1 cellular context compared by ENCODE assay signal in the genomic region with DNA sequence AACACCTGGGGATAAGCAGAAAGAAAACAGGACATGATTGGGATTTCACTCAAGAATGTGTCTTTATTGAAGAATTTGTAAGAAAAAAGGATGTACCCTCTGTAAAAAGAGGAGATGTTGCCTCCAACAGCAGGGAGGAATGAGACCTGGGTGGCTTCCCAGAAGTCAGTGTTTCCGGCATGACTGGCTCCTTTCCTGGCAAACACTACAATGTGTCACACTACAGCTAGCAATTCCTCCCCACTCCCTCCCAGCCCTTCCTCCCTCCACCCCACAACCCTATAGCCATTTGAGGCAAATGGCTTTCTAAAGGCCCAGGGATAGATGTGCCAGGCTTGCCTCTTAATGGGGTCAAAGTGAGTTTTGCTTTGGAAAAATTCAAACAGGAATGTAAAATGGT.
TF ChIP-seq lines count a peak whose summit lies in the region.

No MANE protein-coding gene starts in this region.

TF ChIP-seq in GM23338, 12 proteins besides CTCF, POLR2A, EP300 and RAD21:
- TF ChIP-seq NANOG (IDR thresholded peaks at IDR 0.05; ENCODE audit: borderline replicate concordance) (no peak), EZH2phosphoT487 (IDR thresholded peaks at IDR 0.05; ENCODE audit: unreplicated experiment) (no peak), ZNF331 (CRISPR knock-in tag; IDR thresholded peaks at IDR 0.05; ENCODE audit: low read depth) (no peak), CREB1 (CRISPR knock-in tag; IDR thresholded peaks at IDR 0.05; ENCODE audit: low read depth) (no peak), ZNF114 (CRISPR knock-in tag; IDR thresholded peaks at IDR 0.05) (no peak), STAT1 (IDR thresholded peaks at IDR 0.05; ENCODE audit: unreplicated experiment) (no peak), EZH2 (IDR thresholded peaks at IDR 0.05; ENCODE audit: low read depth, unreplicated experiment) (no peak), JUNB (IDR thresholded peaks at IDR 0.05; ENCODE audit: unreplicated experiment) (no peak), POLR2AphosphoS5 (IDR thresholded peaks at IDR 0.05; ENCODE audit: low read depth) (no peak)
- TF ChIP-seq, protein P1, sequence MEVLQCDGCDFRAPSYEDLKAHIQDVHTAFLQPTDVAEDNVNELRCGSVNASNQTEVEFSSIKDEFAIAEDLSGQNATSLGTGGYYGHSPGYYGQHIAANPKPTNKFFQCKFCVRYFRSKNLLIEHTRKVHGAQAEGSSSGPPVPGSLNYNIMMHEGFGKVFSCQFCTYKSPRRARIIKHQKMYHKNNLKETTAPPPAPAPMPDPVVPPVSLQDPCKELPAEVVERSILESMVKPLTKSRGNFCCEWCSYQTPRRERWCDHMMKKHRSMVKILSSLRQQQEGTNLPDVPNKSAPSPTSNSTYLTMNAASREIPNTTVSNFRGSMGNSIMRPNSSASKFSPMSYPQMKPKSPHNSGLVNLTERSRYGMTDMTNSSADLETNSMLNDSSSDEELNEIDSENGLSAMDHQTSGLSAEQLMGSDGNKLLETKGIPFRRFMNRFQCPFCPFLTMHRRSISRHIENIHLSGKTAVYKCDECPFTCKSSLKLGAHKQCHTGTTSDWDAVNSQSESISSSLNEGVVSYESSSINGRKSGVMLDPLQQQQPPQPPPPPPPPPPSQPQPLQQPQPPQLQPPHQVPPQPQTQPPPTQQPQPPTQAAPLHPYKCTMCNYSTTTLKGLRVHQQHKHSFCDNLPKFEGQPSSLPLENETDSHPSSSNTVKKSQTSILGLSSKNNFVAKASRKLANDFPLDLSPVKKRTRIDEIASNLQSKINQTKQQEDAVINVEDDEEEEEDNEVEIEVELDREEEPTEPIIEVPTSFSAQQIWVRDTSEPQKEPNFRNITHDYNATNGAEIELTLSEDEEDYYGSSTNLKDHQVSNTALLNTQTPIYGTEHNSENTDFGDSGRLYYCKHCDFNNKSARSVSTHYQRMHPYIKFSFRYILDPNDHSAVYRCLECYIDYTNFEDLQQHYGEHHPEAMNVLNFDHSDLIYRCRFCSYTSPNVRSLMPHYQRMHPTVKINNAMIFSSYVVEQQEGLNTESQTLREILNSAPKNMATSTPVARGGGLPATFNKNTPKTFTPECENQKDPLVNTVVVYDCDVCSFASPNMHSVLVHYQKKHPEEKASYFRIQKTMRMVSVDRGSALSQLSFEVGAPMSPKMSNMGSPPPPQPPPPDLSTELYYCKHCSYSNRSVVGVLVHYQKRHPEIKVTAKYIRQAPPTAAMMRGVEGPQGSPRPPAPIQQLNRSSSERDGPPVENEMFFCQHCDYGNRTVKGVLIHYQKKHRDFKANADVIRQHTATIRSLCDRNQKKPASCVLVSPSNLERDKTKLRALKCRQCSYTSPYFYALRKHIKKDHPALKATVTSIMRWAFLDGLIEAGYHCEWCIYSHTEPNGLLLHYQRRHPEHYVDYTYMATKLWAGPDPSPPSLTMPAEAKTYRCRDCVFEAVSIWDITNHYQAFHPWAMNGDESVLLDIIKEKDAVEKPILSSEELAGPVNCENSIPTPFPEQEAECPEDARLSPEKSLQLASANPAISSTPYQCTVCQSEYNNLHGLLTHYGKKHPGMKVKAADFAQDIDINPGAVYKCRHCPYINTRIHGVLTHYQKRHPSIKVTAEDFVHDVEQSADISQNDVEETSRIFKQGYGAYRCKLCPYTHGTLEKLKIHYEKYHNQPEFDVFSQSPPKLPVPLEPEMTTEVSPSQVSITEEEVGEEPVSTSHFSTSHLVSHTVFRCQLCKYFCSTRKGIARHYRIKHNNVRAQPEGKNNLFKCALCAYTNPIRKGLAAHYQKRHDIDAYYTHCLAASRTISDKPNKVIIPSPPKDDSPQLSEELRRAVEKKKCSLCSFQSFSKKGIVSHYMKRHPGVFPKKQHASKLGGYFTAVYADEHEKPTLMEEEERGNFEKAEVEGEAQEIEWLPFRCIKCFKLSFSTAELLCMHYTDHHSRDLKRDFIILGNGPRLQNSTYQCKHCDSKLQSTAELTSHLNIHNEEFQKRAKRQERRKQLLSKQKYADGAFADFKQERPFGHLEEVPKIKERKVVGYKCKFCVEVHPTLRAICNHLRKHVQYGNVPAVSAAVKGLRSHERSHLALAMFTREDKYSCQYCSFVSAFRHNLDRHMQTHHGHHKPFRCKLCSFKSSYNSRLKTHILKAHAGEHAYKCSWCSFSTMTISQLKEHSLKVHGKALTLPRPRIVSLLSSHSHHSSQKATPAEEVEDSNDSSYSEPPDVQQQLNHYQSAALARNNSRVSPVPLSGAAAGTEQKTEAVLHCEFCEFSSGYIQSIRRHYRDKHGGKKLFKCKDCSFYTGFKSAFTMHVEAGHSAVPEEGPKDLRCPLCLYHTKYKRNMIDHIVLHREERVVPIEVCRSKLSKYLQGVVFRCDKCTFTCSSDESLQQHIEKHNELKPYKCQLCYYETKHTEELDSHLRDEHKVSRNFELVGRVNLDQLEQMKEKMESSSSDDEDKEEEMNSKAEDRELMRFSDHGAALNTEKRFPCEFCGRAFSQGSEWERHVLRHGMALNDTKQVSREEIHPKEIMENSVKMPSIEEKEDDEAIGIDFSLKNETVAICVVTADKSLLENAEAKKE (CRISPR knock-in tag; IDR thresholded peaks at IDR 0.05): no peak
- TF ChIP-seq, protein P2, sequence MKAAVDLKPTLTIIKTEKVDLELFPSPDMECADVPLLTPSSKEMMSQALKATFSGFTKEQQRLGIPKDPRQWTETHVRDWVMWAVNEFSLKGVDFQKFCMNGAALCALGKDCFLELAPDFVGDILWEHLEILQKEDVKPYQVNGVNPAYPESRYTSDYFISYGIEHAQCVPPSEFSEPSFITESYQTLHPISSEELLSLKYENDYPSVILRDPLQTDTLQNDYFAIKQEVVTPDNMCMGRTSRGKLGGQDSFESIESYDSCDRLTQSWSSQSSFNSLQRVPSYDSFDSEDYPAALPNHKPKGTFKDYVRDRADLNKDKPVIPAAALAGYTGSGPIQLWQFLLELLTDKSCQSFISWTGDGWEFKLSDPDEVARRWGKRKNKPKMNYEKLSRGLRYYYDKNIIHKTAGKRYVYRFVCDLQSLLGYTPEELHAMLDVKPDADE (IDR thresholded peaks at IDR 0.05): no peak
- TF ChIP-seq, protein P3, sequence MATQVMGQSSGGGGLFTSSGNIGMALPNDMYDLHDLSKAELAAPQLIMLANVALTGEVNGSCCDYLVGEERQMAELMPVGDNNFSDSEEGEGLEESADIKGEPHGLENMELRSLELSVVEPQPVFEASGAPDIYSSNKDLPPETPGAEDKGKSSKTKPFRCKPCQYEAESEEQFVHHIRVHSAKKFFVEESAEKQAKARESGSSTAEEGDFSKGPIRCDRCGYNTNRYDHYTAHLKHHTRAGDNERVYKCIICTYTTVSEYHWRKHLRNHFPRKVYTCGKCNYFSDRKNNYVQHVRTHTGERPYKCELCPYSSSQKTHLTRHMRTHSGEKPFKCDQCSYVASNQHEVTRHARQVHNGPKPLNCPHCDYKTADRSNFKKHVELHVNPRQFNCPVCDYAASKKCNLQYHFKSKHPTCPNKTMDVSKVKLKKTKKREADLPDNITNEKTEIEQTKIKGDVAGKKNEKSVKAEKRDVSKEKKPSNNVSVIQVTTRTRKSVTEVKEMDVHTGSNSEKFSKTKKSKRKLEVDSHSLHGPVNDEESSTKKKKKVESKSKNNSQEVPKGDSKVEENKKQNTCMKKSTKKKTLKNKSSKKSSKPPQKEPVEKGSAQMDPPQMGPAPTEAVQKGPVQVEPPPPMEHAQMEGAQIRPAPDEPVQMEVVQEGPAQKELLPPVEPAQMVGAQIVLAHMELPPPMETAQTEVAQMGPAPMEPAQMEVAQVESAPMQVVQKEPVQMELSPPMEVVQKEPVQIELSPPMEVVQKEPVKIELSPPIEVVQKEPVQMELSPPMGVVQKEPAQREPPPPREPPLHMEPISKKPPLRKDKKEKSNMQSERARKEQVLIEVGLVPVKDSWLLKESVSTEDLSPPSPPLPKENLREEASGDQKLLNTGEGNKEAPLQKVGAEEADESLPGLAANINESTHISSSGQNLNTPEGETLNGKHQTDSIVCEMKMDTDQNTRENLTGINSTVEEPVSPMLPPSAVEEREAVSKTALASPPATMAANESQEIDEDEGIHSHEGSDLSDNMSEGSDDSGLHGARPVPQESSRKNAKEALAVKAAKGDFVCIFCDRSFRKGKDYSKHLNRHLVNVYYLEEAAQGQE (IDR thresholded peaks at IDR 0.05; ENCODE audit: unreplicated experiment): no peak
